In genomic region chr12:75890141-75890540, GRCh38 we compare ENCODE assay signal across 17 cellular contexts.
DNase-seq lines count a peak whose midpoint lies in the region; TF ChIP-seq lines count a peak whose summit lies in the region.
"Had no signal": no experiment of that assay in that cellular context is flagged by ENCODE, and none has a peak within 500 bp of the region (broad histone marks: within the 10 kb centered on the region; RNA-seq: fewer than 3 reads in every experiment).

No MANE protein-coding gene starts in this region.

- no peaks in the 10 kb centered on the region for H3K36me3 ChIP-seq in MG63
- no peaks in the 10 kb centered on the region for H3K36me3 ChIP-seq in fibroblast of lung (ENCODE audit: control insufficient read depth, insufficient read depth, low read length)
- H3K36me3 ChIP-seq: colonic mucosa, SJCRH30 had no signal

- no peak overlapping the region for H3K9ac ChIP-seq in fibroblast of lung (ENCODE audit: insufficient read depth, low read length)

- TF ChIP-seq CTCF in fibroblast of lung (conservative IDR thresholded peaks at IDR 0.05 in 1 of 2, IDR thresholded peaks at IDR 0.05 in 1 of 2; ENCODE audit: low read depth in 1 of 2, low read length in 2 of 2): no peak
- TF ChIP-seq CTCF in GM10266 (IDR thresholded peaks at IDR 0.05; ENCODE audit: control insufficient read depth, insufficient read depth, low read depth, missing control alignments): no peak

- H2AFZ ChIP-seq in fibroblast of lung (ENCODE audit: low read length): no peak overlapping the region

- DNase-seq in EH (ENCODE audit: low read depth) (peak; percentile 41), MG63 (peak; percentile 44), fibroblast of lung (ENCODE audit: low read depth in 2 of 2) (peak; percentile 20 to 50), pons (ENCODE audit: low spot score) (peak; percentile 27), GM10266 (ENCODE audit: extremely low spot score) (no peak), DMS114 treated with DMSO at 0.1 percent for 48 hours (lab: John Stamatoyannopoulos, UW; ENCODE audit: unreplicated experiment) (no peak), Kasumi-1 (lab: John Stamatoyannopoulos, UW) (no peak)
- no peak for DNase-seq in activated CD4-positive, CD25-positive, alpha-beta regulatory T cell treated with anti-CD3 and anti-CD28 coated beads, Interleukin-2, amount 50 U/mL, for 72 hours
- DNase-seq: activated CD4-positive, alpha-beta memory T cell treated with anti-CD3 and anti-CD28 coated beads, Interleukin-2, amount 10 ng/mL, durations not matched to agents 7 days and 5 days; activated T-cell treated with anti-CD3 and anti-CD28 coated beads, Interleukin-2, amount 50 U/mL, for 1 hour; CD8-positive, alpha-beta T cell; colonic mucosa; foreskin keratinocyte; mucosa of descending colon; NCI-H1417 treated with DMSO at 0.1 percent for 48 hours; NCI-H526 treated with DMSO at 0.1 percent for 48 hours; SJCRH30 had no signal

- no peaks in the 10 kb centered on the region for H3K79me2 ChIP-seq in fibroblast of lung (ENCODE audit: control insufficient read depth, insufficient read depth, low read length)

- H3K27me3 ChIP-seq in MG63 (no peaks in the 10 kb centered on the region), fibroblast of lung (ENCODE audit: control insufficient read depth, insufficient read depth, low read length) (no peaks in the 10 kb centered on the region)
- H3K27me3 ChIP-seq: colonic mucosa, foreskin keratinocyte, SJCRH30 had no signal

- no peaks in the 10 kb centered on the region for H4K20me1 ChIP-seq in fibroblast of lung (ENCODE audit: control insufficient read depth, extremely low read depth, insufficient read depth, low read length)

- H3K4me3 ChIP-seq in MG63 (no peak overlapping the region), fibroblast of lung (replicated peaks in 1 of 4; ENCODE audit: control extremely low read depth in 1 of 4, insufficient read depth in 1 of 4, low read depth in 3 of 4, low read length in 4 of 4) (no peak overlapping the region)
- H3K4me3 ChIP-seq: colonic mucosa, mucosa of descending colon had no signal

- no peak overlapping the region for H3K27ac ChIP-seq in fibroblast of lung (ENCODE audit: insufficient read depth, low read length)
- H3K27ac ChIP-seq: colonic mucosa had no signal

- H3K4me1 ChIP-seq in fibroblast of lung (ENCODE audit: control insufficient read depth, extremely low read depth, insufficient read depth, low read length): peaks cover 3% of the 10 kb centered on the region
- H3K4me1 ChIP-seq: colonic mucosa had no signal

- H3K4me2 ChIP-seq in fibroblast of lung (ENCODE audit: extremely low read depth, insufficient read depth, low read length): no peak overlapping the region

- no peaks in the 10 kb centered on the region for H3K9me3 ChIP-seq in MG63
- no peaks in the 10 kb centered on the region for H3K9me3 ChIP-seq in fibroblast of lung (ENCODE audit: control insufficient read depth, insufficient read depth, low read depth, low read length)
- H3K9me3 ChIP-seq: colonic mucosa, mucosa of descending colon, SJCRH30 had no signal

Comparison
In these comparisons a context has a peak if more than half of its experiments do, and no peak if none do; other contexts are left out.
1. DNase-seq: peak in EH (single experiment), MG63 (single experiment), fibroblast of lung (2 of 2) and pons (single experiment); none in GM10266 (single experiment), DMS114 treated with DMSO at 0.1 percent for 48 hours (single experiment), activated CD4-positive, CD25-positive, alpha-beta regulatory T cell treated with anti-CD3 and anti-CD28 coated beads, Interleukin-2, amount 50 U/mL, for 72 hours (single experiment) and Kasumi-1 (0 of 2).